ENCODE assay signal across 8 cellular contexts in the genomic region with DNA sequence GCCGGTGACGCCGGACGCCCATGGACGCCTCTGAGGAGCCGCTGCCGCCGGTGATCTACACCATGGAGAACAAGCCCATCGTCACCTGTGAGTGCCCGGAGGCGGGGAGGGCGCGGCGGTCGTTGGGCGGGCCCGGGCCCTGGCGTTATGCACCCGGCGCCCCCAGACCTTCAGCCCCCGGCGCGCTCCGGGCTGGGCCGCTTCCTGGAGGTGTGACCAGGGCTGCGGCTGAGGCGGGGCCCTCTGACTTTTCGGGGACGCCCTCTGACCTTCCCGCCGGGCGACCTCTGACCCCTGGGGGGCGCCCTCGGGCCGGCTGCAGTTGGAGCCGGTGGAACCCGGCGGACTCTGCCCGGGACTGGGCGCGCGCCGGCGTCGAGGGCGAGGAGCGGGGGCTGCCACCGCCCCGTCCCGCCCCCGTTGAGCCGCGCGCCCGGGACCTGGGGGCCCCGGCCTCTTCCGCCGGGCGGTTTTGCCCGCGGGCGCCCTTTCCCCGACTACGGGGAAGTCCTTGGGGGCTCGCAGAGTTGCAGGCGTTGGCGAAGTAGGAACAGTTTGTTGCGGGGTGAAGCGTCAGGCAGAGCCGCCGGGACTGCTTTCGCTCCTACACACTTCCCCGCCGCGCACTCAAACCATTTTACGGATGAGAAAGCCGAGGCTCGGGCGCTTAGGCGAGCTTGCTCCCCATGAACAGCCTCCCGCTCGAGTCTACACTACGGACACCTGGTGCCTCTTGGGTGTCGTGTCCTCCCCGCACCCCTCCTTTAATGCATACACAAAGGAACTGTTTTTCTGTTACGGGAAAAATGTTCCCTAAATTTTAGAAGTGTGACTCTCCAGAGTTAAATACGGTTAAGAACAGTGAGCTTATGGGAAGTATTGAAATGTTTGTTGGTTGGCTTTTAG. TPM values are rescaled to one million over a fixed set of nuclear protein-coding genes. Genes with fewer than 3 reads are reported as not detected.
DNase-seq lines count a peak whose midpoint lies in the region; ATAC-seq and TF ChIP-seq lines count a peak whose summit lies in the region.

No MANE protein-coding gene starts in this region.

- POLR2A ChIA-PET in AG04450 (lab: Yijun Ruan, JAX), result interaction anchor here (0.6 to 1.2 kb wide), 2 partner anchors 42 to 55 kb away, joined by 3 to 6 read pairs; no protein-coding TSS in a partner anchor

- ATAC-seq in GM18867 (IDR thresholded peaks at IDR 0.05; ENCODE audit: unreplicated experiment) (peak; percentile 72), HG03135 (IDR thresholded peaks at IDR 0.05; ENCODE audit: unreplicated experiment) (peak; percentile 54)
- peak; percentile 78 to 81 for ATAC-seq in activated T-cell treated with anti-CD3 and anti-CD28 coated beads, Interleukin-2, amount 50 U/mL, for 4 hours
- peak; percentile 83 for ATAC-seq in stimulated activated naive CD8-positive, alpha-beta T cell treated with anti-CD3 and anti-CD28 coated beads, Interleukin-15, Interleukin-2, amounts not matched to agents 100 U/mL and 50 U/mL, for 24 hours

- H3K4me2 ChIP-seq in OCI-LY1 (ENCODE audit: low read length) (peak overlapping the region; percentile 85), fibroblast of lung (ENCODE audit: extremely low read depth, insufficient read depth, low read length) (peak overlapping the region; percentile 73)

- H3K4me3 Mint-ChIP-seq in activated T-cell treated with anti-CD3 and anti-CD28 coated beads, Interleukin-2, amount 50 U/mL, for 4 hours, result peak overlapping the region; percentile 92
- H3K4me3 Mint-ChIP-seq in nephron, result peak overlapping the region; percentile 91 to 92 (median 92)

- no peaks in the 10 kb centered on the region for H3K27me3 Mint-ChIP-seq in activated T-cell treated with anti-CD3 and anti-CD28 coated beads, Interleukin-2, amount 50 U/mL, for 4 hours (ENCODE audit: low read depth)
- no peaks in the 10 kb centered on the region for H3K27me3 Mint-ChIP-seq in nephron (ENCODE audit: low read depth)

- H3K36me3 Mint-ChIP-seq in activated T-cell treated with anti-CD3 and anti-CD28 coated beads, Interleukin-2, amount 50 U/mL, for 4 hours (ENCODE audit: insufficient read depth), result peaks cover 2% of the 10 kb centered on the region
- H3K36me3 Mint-ChIP-seq in nephron (ENCODE audit: low read depth), result no peaks in the 10 kb centered on the region

- peaks cover 52% of the 10 kb centered on the region for H3K4me1 Mint-ChIP-seq in activated T-cell treated with anti-CD3 and anti-CD28 coated beads, Interleukin-2, amount 50 U/mL, for 4 hours (ENCODE audit: low read depth)
- H3K4me1 Mint-ChIP-seq in nephron, result peaks cover 40% of the 10 kb centered on the region

- H3K27ac ChIP-seq in AG04450 (ENCODE audit: low read depth, low read length), result no peak overlapping the region
- H3K27ac ChIP-seq in OCI-LY1 (ENCODE audit: low read depth, low read length, poor library complexity, severe bottlenecking), result peak overlapping the region; percentile 78
- H3K27ac ChIP-seq in fibroblast of lung (ENCODE audit: insufficient read depth, low read length), result peak overlapping the region; percentile 86

- H3K36me3 ChIP-seq in OCI-LY1 (ENCODE audit: insufficient read depth, low read length), result no peaks in the 10 kb centered on the region
- no peaks in the 10 kb centered on the region for H3K36me3 ChIP-seq in fibroblast of lung (ENCODE audit: control insufficient read depth, insufficient read depth, low read length)

- CTCF ChIA-PET in AG04450 (lab: Charles Lee), result no interaction called here

- H3K79me2 ChIP-seq in OCI-LY1 (ENCODE audit: insufficient read depth, low read length) (peaks cover 47% of the 10 kb centered on the region), fibroblast of lung (ENCODE audit: control insufficient read depth, insufficient read depth, low read length) (peaks cover 50% of the 10 kb centered on the region)

- H3K27ac Mint-ChIP-seq in nephron, result peak overlapping the region; percentile 87 to 97 (median 96)

- TF ChIP-seq CTCF in AG04450 (IDR thresholded peaks at IDR 0.05; ENCODE audit: low read depth, low read length), result no peak
- TF ChIP-seq CTCF in OCI-LY1 (IDR thresholded peaks at IDR 0.05; ENCODE audit: low read length), result peak; percentile 52
- TF ChIP-seq CTCF in fibroblast of lung (conservative IDR thresholded peaks at IDR 0.05 in 1 of 2, IDR thresholded peaks at IDR 0.05 in 1 of 2; ENCODE audit: low read depth in 1 of 2, low read length in 2 of 2), result no peak
- TF ChIP-seq CTCF in nephron (IDR thresholded peaks at IDR 0.05; ENCODE audit: unreplicated experiment in 3 of 3), result peak in 1 of 3 experiments; percentile 22

- H3F3A ChIP-seq in OCI-LY1 (ENCODE audit: insufficient read depth, low read length), result no peaks in the 10 kb centered on the region

- no peaks in the 10 kb centered on the region for H3K9me3 Mint-ChIP-seq in activated T-cell treated with anti-CD3 and anti-CD28 coated beads, Interleukin-2, amount 50 U/mL, for 4 hours
- H3K9me3 Mint-ChIP-seq in nephron, result no peaks in the 10 kb centered on the region

- H3K9ac ChIP-seq in OCI-LY1 (ENCODE audit: low read length) (peak overlapping the region; percentile 89), fibroblast of lung (ENCODE audit: insufficient read depth, low read length) (peak overlapping the region; percentile 83)

- no peaks in the 10 kb centered on the region for H3K9me2 ChIP-seq in OCI-LY1 (ENCODE audit: low read depth, low read length)

- no peaks in the 10 kb centered on the region for H3K27me3 ChIP-seq in AG04450 (ENCODE audit: control insufficient read depth, insufficient read depth, low read length)
- H3K27me3 ChIP-seq in OCI-LY1 (ENCODE audit: insufficient read depth, low read length), result no peaks in the 10 kb centered on the region
- no peaks in the 10 kb centered on the region for H3K27me3 ChIP-seq in fibroblast of lung (ENCODE audit: control insufficient read depth, insufficient read depth, low read length)

- peaks cover 52% of the 10 kb centered on the region for H3K4me1 ChIP-seq in OCI-LY1 (ENCODE audit: insufficient read depth, low read length, severe bottlenecking)
- H3K4me1 ChIP-seq in fibroblast of lung (ENCODE audit: control insufficient read depth, extremely low read depth, insufficient read depth, low read length), result peaks cover 5% of the 10 kb centered on the region

- DNase-seq in AG04450 (ENCODE audit: low read depth, low spot score) (no peak), fibroblast of lung (ENCODE audit: low read depth in 2 of 2) (peak; percentile 24 to 27)
- DNase-seq in activated T-cell treated with anti-CD3 and anti-CD28 coated beads, Interleukin-2, amount 50 U/mL, for 4 hours, result peak; percentile 81
- DNase-seq in stimulated activated naive CD8-positive, alpha-beta T cell treated with anti-CD3 and anti-CD28 coated beads, Interleukin-15, Interleukin-2, amounts not matched to agents 100 U/mL and 50 U/mL, for 24 hours, result peak; percentile 94

- H3K9me3 ChIP-seq in AG04450 (ENCODE audit: control insufficient read depth, insufficient read depth, low read length), result no peaks in the 10 kb centered on the region
- H3K9me3 ChIP-seq in OCI-LY1 (ENCODE audit: low read length), result no peaks in the 10 kb centered on the region
- no peaks in the 10 kb centered on the region for H3K9me3 ChIP-seq in fibroblast of lung (ENCODE audit: control insufficient read depth, insufficient read depth, low read depth, low read length)

- H3K4me3 ChIP-seq in AG04450 (ENCODE audit: low read depth, low read length) (peak overlapping the region; percentile 79), OCI-LY1 (ENCODE audit: low read depth, low read length, poor library complexity, severe bottlenecking) (peak overlapping the region; percentile 82), fibroblast of lung (replicated peaks in 1 of 4; ENCODE audit: control extremely low read depth in 1 of 4, insufficient read depth in 1 of 4, low read depth in 3 of 4, low read length in 4 of 4) (peak overlapping the region; percentile 46 to 80 (median 63))

- no peak overlapping the region for H2AFZ ChIP-seq in OCI-LY1 (ENCODE audit: low read length)
- no peak overlapping the region for H2AFZ ChIP-seq in fibroblast of lung (ENCODE audit: low read length)

- H4K20me1 ChIP-seq in OCI-LY1 (ENCODE audit: insufficient read depth, low read length) (no peaks in the 10 kb centered on the region), fibroblast of lung (ENCODE audit: control insufficient read depth, extremely low read depth, insufficient read depth, low read length) (peaks cover 2% of the 10 kb centered on the region)

RNA-seq across cellular contexts. Expression of a gene that starts 0.6 kb away (rescaled TPM):
- polyA plus RNA-seq in AG04450 (2011; rRNA removed) (26.0 and 26.8 TPM in 2 replicates), fibroblast of lung (15.4 and 20.9 TPM in 2 replicates)
- polyA minus RNA-seq in AG04450 (2011; rRNA and poly(A)+ RNA removed), result 20.1 and 24.7 TPM in 2 replicates
- 10 to 100 TPM; 43.0 to 48.1 (median 44.8) TPM for total RNA-seq in activated T-cell treated with anti-CD3 and anti-CD28 coated beads, Interleukin-2, amount 50 U/mL, for 4 hours
- total RNA-seq in fibroblast of lung, result 12.3 and 22.0 TPM in 2 replicates
- 12.0 and 14.0 TPM in 2 replicates for polyA plus RNA-seq in fibroblast of lung (2012)
- 48.1 and 63.5 TPM in 2 replicates for polyA minus RNA-seq in fibroblast of lung (ENCODE audit: low replicate concordance)
